ENCODE assay signal across 8 cellular contexts in genomic region chr16:9256196-9256595, GRCh38.
DNase-seq lines count a peak whose midpoint lies in the region; ATAC-seq and TF ChIP-seq lines count a peak whose summit lies in the region.

No MANE protein-coding gene starts in this region.

- no peak overlapping the region for H3K4me3 Mint-ChIP-seq in activated naive CD8-positive, alpha-beta T cell treated with anti-CD3 and anti-CD28 coated beads, Interleukin-2, amount 10 ng/mL, durations not matched to agents 7 days and 5 days
- no peak overlapping the region for H3K4me3 Mint-ChIP-seq in osteocyte (ENCODE audit: unreplicated experiment)
- no peak overlapping the region for H3K4me3 Mint-ChIP-seq in natural killer cell treated with Interleukin-12 subunit alpha and Interleukin-12 subunit beta and Interleukin-15 and Interleukin-18, amount 100 ng/mL, for 72 hours

- DNase-seq in NCI-H446 (lab: John Stamatoyannopoulos, UW) (peak; percentile 2 to 3), NCI-H446 treated with DMSO at 0.1 percent for 48 hours (lab: John Stamatoyannopoulos, UW) (no peak), osteocyte (ENCODE audit: extremely low spot score, unreplicated experiment) (no peak)
- DNase-seq in activated naive CD8-positive, alpha-beta T cell treated with anti-CD3 and anti-CD28 coated beads, Interleukin-2, amount 10 ng/mL, durations not matched to agents 7 days and 5 days = peak; percentile 41
- no peak for DNase-seq in natural killer cell treated with Interleukin-12 subunit alpha and Interleukin-12 subunit beta and Interleukin-15 and Interleukin-18, amount 100 ng/mL, for 72 hours (ENCODE audit: low spot score)

- TF ChIP-seq CTCF in osteocyte (IDR thresholded peaks at IDR 0.05) = peak; percentile 30

- ATAC-seq in HG03342 (IDR thresholded peaks at IDR 0.05; ENCODE audit: unreplicated experiment) = peak; percentile 53
- ATAC-seq in activated naive CD8-positive, alpha-beta T cell treated with anti-CD3 and anti-CD28 coated beads, Interleukin-2, amount 10 ng/mL, durations not matched to agents 7 days and 5 days (ENCODE audit: low read depth) = no peak
- no peak for ATAC-seq in GM21717 (IDR thresholded peaks at IDR 0.05; ENCODE audit: unreplicated experiment)
- ATAC-seq in GM19035 (IDR thresholded peaks at IDR 0.05; ENCODE audit: unreplicated experiment) = no peak
- no peak for ATAC-seq in natural killer cell treated with Interleukin-12 subunit alpha and Interleukin-12 subunit beta and Interleukin-15 and Interleukin-18, amount 100 ng/mL, for 72 hours

- peaks cover 1% of the 10 kb centered on the region for H3K4me1 Mint-ChIP-seq in activated naive CD8-positive, alpha-beta T cell treated with anti-CD3 and anti-CD28 coated beads, Interleukin-2, amount 10 ng/mL, durations not matched to agents 7 days and 5 days
- H3K4me1 Mint-ChIP-seq in osteocyte (ENCODE audit: unreplicated experiment) = no peaks in the 10 kb centered on the region
- peaks cover 0 to 4% of the 10 kb centered on the region in 2 donors for H3K4me1 Mint-ChIP-seq in natural killer cell treated with Interleukin-12 subunit alpha and Interleukin-12 subunit beta and Interleukin-15 and Interleukin-18, amount 100 ng/mL, for 72 hours (ENCODE audit: low read depth in 2 of 2)

- POLR2A ChIA-PET in activated naive CD8-positive, alpha-beta T cell treated with anti-CD3 and anti-CD28 coated beads, Interleukin-2, amount 10 ng/mL, durations not matched to agents 7 days and 5 days (lab: Charles Lee) = no interaction called here

- no peaks in the 10 kb centered on the region for H3K36me3 Mint-ChIP-seq in activated naive CD8-positive, alpha-beta T cell treated with anti-CD3 and anti-CD28 coated beads, Interleukin-2, amount 10 ng/mL, durations not matched to agents 7 days and 5 days
- no peaks in the 10 kb centered on the region for H3K36me3 Mint-ChIP-seq in osteocyte (ENCODE audit: unreplicated experiment)
- no peaks in the 10 kb centered on the region for H3K36me3 Mint-ChIP-seq in natural killer cell treated with Interleukin-12 subunit alpha and Interleukin-12 subunit beta and Interleukin-15 and Interleukin-18, amount 100 ng/mL, for 72 hours

- H3K27ac Mint-ChIP-seq in activated naive CD8-positive, alpha-beta T cell treated with anti-CD3 and anti-CD28 coated beads, Interleukin-2, amount 10 ng/mL, durations not matched to agents 7 days and 5 days = no peak overlapping the region
- no peak overlapping the region for H3K27ac Mint-ChIP-seq in osteocyte (ENCODE audit: unreplicated experiment)
- H3K27ac Mint-ChIP-seq in natural killer cell treated with Interleukin-12 subunit alpha and Interleukin-12 subunit beta and Interleukin-15 and Interleukin-18, amount 100 ng/mL, for 72 hours = no peak overlapping the region

- H3K27me3 Mint-ChIP-seq in activated naive CD8-positive, alpha-beta T cell treated with anti-CD3 and anti-CD28 coated beads, Interleukin-2, amount 10 ng/mL, durations not matched to agents 7 days and 5 days = peaks cover 4% of the 10 kb centered on the region
- no peaks in the 10 kb centered on the region for H3K27me3 Mint-ChIP-seq in osteocyte (ENCODE audit: unreplicated experiment)
- peaks cover 22 to 54% of the 10 kb centered on the region in 2 donors for H3K27me3 Mint-ChIP-seq in natural killer cell treated with Interleukin-12 subunit alpha and Interleukin-12 subunit beta and Interleukin-15 and Interleukin-18, amount 100 ng/mL, for 72 hours

- H3K9me3 Mint-ChIP-seq in activated naive CD8-positive, alpha-beta T cell treated with anti-CD3 and anti-CD28 coated beads, Interleukin-2, amount 10 ng/mL, durations not matched to agents 7 days and 5 days = no peaks in the 10 kb centered on the region
- H3K9me3 Mint-ChIP-seq in osteocyte (ENCODE audit: unreplicated experiment) = no peaks in the 10 kb centered on the region
- no peaks in the 10 kb centered on the region for H3K9me3 Mint-ChIP-seq in natural killer cell treated with Interleukin-12 subunit alpha and Interleukin-12 subunit beta and Interleukin-15 and Interleukin-18, amount 100 ng/mL, for 72 hours

Comparison
In these comparisons a context has a peak if more than half of its experiments do, and no peak if none do; other contexts are left out.
1. DNase-seq: peak in NCI-H446 (2 of 2) and activated naive CD8-positive, alpha-beta T cell treated with anti-CD3 and anti-CD28 coated beads, Interleukin-2, amount 10 ng/mL, durations not matched to agents 7 days and 5 days (single experiment); none in NCI-H446 treated with DMSO at 0.1 percent for 48 hours (single experiment), osteocyte (single experiment) and natural killer cell treated with Interleukin-12 subunit alpha and Interleukin-12 subunit beta and Interleukin-15 and Interleukin-18, amount 100 ng/mL, for 72 hours (single experiment).